ENCODE assay signal across 9 cellular contexts in the genomic region with DNA sequence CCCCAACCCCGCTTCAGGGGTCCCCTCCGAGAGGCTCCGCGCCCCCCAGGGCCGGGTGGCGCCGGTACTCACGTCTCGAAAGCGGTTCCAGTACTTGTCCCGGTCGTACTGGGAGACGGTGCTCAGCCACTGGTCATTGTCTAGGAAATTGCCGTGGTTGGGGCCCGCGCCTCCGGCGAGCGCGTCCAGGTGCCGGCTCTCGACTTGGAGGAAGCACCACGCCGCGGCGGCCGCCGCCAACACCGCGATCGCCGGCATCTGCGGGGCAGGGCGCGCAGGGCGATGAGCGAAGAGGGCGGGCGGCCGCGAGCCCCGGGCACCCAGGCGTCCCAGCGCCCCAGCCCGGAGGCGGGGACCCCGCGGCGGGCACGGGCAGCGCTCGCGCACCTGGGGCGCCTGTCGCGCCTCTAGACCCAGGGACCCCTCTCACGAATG. TPM values are rescaled to one million over a fixed set of nuclear protein-coding genes. Genes with fewer than 3 reads are reported as not detected.
A peak's percentile ranks its signal among the peaks of the same experiment; 100 is the strongest.
DNase-seq lines count a peak whose midpoint lies in the region; ATAC-seq and TF ChIP-seq lines count a peak whose summit lies in the region.
"Had no signal": no experiment of that assay in that cellular context is flagged by ENCODE, and none has a peak within 500 bp of the region (broad histone marks: within the 10 kb centered on the region; RNA-seq: fewer than 3 reads in every experiment).

No MANE protein-coding gene starts in this region.

- peaks cover 70% of the 10 kb centered on the region for H3K27me3 ChIP-seq in HUES6 (ENCODE audit: control insufficient read depth, insufficient read depth, low read length)
- H3K27me3 ChIP-seq in esophagus muscularis mucosa: peaks cover 0 to 36% (median 13%) of the 10 kb centered on the region in 4 donors

- H3K36me3 Mint-ChIP-seq in nephron (ENCODE audit: low read depth): no peaks in the 10 kb centered on the region

- H3K27ac ChIP-seq in HUES6 (ENCODE audit: low read depth, low read length) (no peak overlapping the region), esophagus muscularis mucosa (replicated peaks in 1 of 4) (peak overlapping the region in 1 of 4 donors; percentile 36)

- WGBS in esophagus muscularis mucosa: 3% methylated on average over 56 of the region's 57 CpGs

- peaks cover 40% of the 10 kb centered on the region for H3K27me3 Mint-ChIP-seq in nephron (ENCODE audit: low read depth)

- no peak overlapping the region for H3K9ac ChIP-seq in HUES6 (ENCODE audit: low read length)

- H3K27ac Mint-ChIP-seq in nephron: no peak overlapping the region
- H3K27ac Mint-ChIP-seq: activated T-helper 17 cell treated with anti-CD3 and anti-CD28 coated beads, Interleukin-2, amount 50 U/mL, for 72 hours had no signal

- no peak for TF ChIP-seq EP300 in esophagus muscularis mucosa (IDR thresholded peaks at IDR 0.05)

- no peaks in the 10 kb centered on the region for H3K9me3 Mint-ChIP-seq in nephron
- H3K9me3 Mint-ChIP-seq: activated T-helper 17 cell treated with anti-CD3 and anti-CD28 coated beads, Interleukin-2, amount 50 U/mL, for 72 hours had no signal

- H3K9me3 ChIP-seq in HUES6 (ENCODE audit: control insufficient read depth, insufficient read depth, low read depth, low read length) (no peaks in the 10 kb centered on the region), esophagus muscularis mucosa (no peaks in the 10 kb centered on the region)

- peak; percentile 37 for DNase-seq in ACHN
- DNase-seq in esophagus muscularis mucosa (ENCODE audit: extremely low spot score): peak; percentile 84
- no peak for DNase-seq in NOMO-1 treated with dmso at 0.1 percent for 144 hours (lab: John Stamatoyannopoulos, UW; ENCODE audit: unreplicated experiment)
- DNase-seq in activated naive CD4-positive, alpha-beta T cell treated with Interleukin-2 at 50 U/mL for 16 hours: no peak
- no peak for DNase-seq in effector CD4-positive, alpha-beta T cell

- H3K4me1 ChIP-seq in HUES6 (ENCODE audit: control insufficient read depth, insufficient read depth, low read length) (no peaks in the 10 kb centered on the region), esophagus muscularis mucosa (peaks cover 4 to 13% (median 11%) of the 10 kb centered on the region in 4 donors)

- in situ Hi-C loops in ACHN (cut with HindIII; ENCODE audit: low pct_ligation_motif_present, low pct_unique_long_range_greater_than_20kb, low sequenced_read_pairs): loop anchor here (10.0 kb wide), 1 partner anchor 174 kb away; no protein-coding TSS in a partner anchor

- H3K36me3 ChIP-seq in HUES6 (ENCODE audit: control insufficient read depth, insufficient read depth, low read length): no peaks in the 10 kb centered on the region
- no peaks in the 10 kb centered on the region for H3K36me3 ChIP-seq in esophagus muscularis mucosa

- H3K4me3 ChIP-seq in HUES6 (ENCODE audit: low read depth, low read length) (peak overlapping the region; percentile 62), esophagus muscularis mucosa (peak overlapping the region; percentile 54 to 67 (median 60))

- peaks cover 15% of the 10 kb centered on the region for H3K4me1 Mint-ChIP-seq in nephron
- H3K4me1 Mint-ChIP-seq: activated T-helper 17 cell treated with anti-CD3 and anti-CD28 coated beads, Interleukin-2, amount 50 U/mL, for 72 hours had no signal

- ATAC-seq in HG03045 (IDR thresholded peaks at IDR 0.05; ENCODE audit: unreplicated experiment): no peak

- H3K4me3 Mint-ChIP-seq in nephron: peak overlapping the region; percentile 77 to 84 (median 79)
- H3K4me3 Mint-ChIP-seq: activated T-helper 17 cell treated with anti-CD3 and anti-CD28 coated beads, Interleukin-2, amount 50 U/mL, for 72 hours had no signal

- intact Hi-C loops in esophagus muscularis mucosa (cut with DNase I): no loop called here

- no peak for TF ChIP-seq CTCF in esophagus muscularis mucosa (IDR thresholded peaks at IDR 0.05)
- no peak for TF ChIP-seq CTCF in nephron (IDR thresholded peaks at IDR 0.05; ENCODE audit: unreplicated experiment in 3 of 3)

- no peak for TF ChIP-seq POLR2A in esophagus muscularis mucosa (IDR thresholded peaks at IDR 0.05; ENCODE audit: low read depth)

RNA-seq across cellular contexts. Expression of a gene that starts 0.8 kb away (rescaled TPM):
- 10 to 100 TPM; 39.0 to 52.4 (median 45.6) TPM for total RNA-seq in esophagus muscularis mucosa
- total RNA-seq: activated T-helper 17 cell treated with anti-CD3 and anti-CD28 coated beads, Interleukin-2, amount 50 U/mL, for 72 hours had no signal

Comparison
In these comparisons a context has a peak if more than half of its experiments do, and no peak if none do; other contexts are left out.
1. DNase-seq: peak in ACHN (single experiment) and esophagus muscularis mucosa (single experiment); none in NOMO-1 treated with dmso at 0.1 percent for 144 hours (single experiment), activated naive CD4-positive, alpha-beta T cell treated with Interleukin-2 at 50 U/mL for 16 hours (single experiment) and effector CD4-positive, alpha-beta T cell (single experiment).